8 cellular contexts compared by ENCODE assay signal in the genomic region with DNA sequence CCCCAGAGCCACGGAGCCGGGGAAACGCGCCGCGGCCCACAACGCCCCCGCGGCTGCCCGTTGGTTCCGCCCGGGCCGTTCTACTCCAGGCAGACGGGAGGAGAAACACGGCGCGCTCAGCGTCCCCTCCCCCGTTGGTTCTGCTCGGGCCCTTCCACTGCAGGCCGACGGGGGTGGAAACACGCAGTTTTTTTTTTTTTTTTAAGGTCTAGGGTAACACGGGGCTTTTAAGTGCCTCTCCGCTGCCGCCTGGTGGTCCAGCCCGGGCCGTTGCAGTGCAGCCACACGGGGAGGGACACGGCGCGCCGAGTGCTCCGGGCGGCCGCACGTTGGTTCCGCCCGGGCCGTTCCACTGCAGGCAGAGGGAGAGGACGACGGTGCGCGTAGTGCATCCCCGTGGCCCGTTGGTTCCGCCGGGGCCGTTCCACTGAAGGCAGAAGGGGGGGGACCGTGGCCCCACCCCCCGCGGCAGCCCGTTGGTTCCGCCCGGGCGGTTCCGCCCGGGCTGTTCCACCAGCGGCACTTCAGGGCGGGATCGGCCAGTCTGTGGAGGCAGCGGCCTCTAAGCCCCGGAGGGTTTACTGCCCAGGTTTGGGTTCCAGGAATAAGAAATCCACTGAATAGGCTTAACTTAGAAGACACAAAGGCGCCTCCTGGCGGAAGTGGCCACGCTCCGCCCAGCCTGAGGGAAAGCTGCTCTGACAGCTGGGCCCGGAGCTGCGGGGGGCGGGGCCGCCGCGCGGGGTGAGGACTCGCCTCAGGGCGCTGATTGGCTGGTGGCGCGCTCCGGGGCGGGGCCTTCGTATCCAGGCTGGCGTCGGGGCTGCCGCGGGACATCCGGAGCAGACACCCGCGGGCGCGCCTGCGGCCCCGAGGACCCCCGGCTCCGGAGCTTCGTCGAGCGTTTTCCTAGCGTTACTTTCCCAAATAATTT. TPM values are rescaled to one million over a fixed set of nuclear protein-coding genes. Genes with fewer than 3 reads are reported as not detected.
DNase-seq lines count a peak whose midpoint lies in the region; ATAC-seq and TF ChIP-seq lines count a peak whose summit lies in the region.
"Not testable (repeated sequence)": the region's sequence is repeated elsewhere in the genome, so short reads cannot be mapped to it uniquely, and the experiment has no call there.

A gene (minus strand): TSS at position 82 of the 934 bp plus-strand sequence. CDS start 16,096 bp downstream, outside the sequence.

- H3F3A ChIP-seq in GM23338 (replicated peaks; ENCODE audit: low read depth): not testable (repeated sequence)

- H3K4me3 Mint-ChIP-seq in GM23338: peak within 1 kb of the TSS; percentile 64; the same call in 2 of the 3 replicates
- peak within 1 kb of the TSS; percentile 87 for H3K4me3 Mint-ChIP-seq in natural killer cell
- peak within 1 kb of the TSS; percentile 79 for H3K4me3 Mint-ChIP-seq in stimulated activated memory B cell treated with anti-CD40 and anti-IgM and Interleukin-4, amounts not matched to agents 10 μg/mL and 1 μg/mL and 100 μg/mL, for 72 hours

- intact Hi-C loops in natural killer cell (cut with micrococcal nuclease): loop anchor here (10.0 kb wide), 1 partner anchor 52 kb away; no protein-coding TSS in a partner anchor

- not testable (repeated sequence) for H3K4me1 Mint-ChIP-seq in GM23338; natural killer cell; stimulated activated memory B cell treated with anti-CD40 and anti-IgM and Interleukin-4, amounts not matched to agents 10 μg/mL and 1 μg/mL and 100 μg/mL, for 72 hours

- H3K4me2 ChIP-seq in DND-41 (ENCODE audit: insufficient read depth, low read length) (peak within 1 kb of the TSS; percentile 60), GM23338 (peak within 1 kb of the TSS; percentile 74; the same call in 1 of the 2 replicates)

- H2AFZ ChIP-seq in DND-41 (ENCODE audit: low read depth, low read length): peak within 1 kb of the TSS; percentile 55
- not testable (repeated sequence) for H2AFZ ChIP-seq in GM23338

- not testable (repeated sequence) for H3K27me3 Mint-ChIP-seq in GM23338 (ENCODE audit: insufficient read depth, low read depth, poor library complexity); natural killer cell (ENCODE audit: low read depth in 2 of 2); stimulated activated memory B cell treated with anti-CD40 and anti-IgM and Interleukin-4, amounts not matched to agents 10 μg/mL and 1 μg/mL and 100 μg/mL, for 72 hours

- H3K4me3 ChIP-seq in DND-41 (ENCODE audit: low read depth in 1 of 2, low read length in 2 of 2) (peak within 1 kb of the TSS; percentile 28 to 64; a peak in 3 of 4 replicates), GM23338 (peak within 1 kb of the TSS; percentile 71)

- H3K9ac ChIP-seq in DND-41 (ENCODE audit: low read depth, low read length): peak within 1 kb of the TSS; percentile 70

- H4K20me1 ChIP-seq in DND-41 (ENCODE audit: insufficient read depth, low read length); GM23338 (replicated peaks; ENCODE audit: insufficient read depth): not testable (repeated sequence)

- not testable (repeated sequence) for H3K9me3 ChIP-seq in DND-41 (ENCODE audit: insufficient read depth, low read length, severe bottlenecking)

- H3K27me3 ChIP-seq in DND-41 (ENCODE audit: insufficient read depth, low read length, poor library complexity); GM23338 (ENCODE audit: insufficient read depth): not testable (repeated sequence)

- H3K4me1 ChIP-seq in DND-41 (ENCODE audit: insufficient read depth, low read length): peaks cover 11% of the 10 kb centered on the region
- not testable (repeated sequence) for H3K4me1 ChIP-seq in GM23338 (ENCODE audit: insufficient read depth)

- DNase-seq in DND-41 (peak; percentile 90), GM23338 (ENCODE audit: low spot score) (peak; percentile 93), LHCN-M2 (ENCODE audit: low read depth) (peak; percentile 85), RPMI7951 (ENCODE audit: low read depth) (peak; percentile 82), activated T-helper 1 cell treated with Interleukin-2 at 50 U/mL for 16 hours (ENCODE audit: low read depth) (peak; percentile 97), fibroblast of gingiva (ENCODE audit: low read depth) (peak; percentile 94), natural killer cell (peak; percentile 98)

- ATAC-seq in DND-41 (ENCODE audit: insufficient read depth, low read depth): peak; percentile 81
- ATAC-seq in GM23338: peak; percentile 77
- peak; percentile 73 to 91 (median 75) for ATAC-seq in natural killer cell
- ATAC-seq in stimulated activated memory B cell treated with anti-CD40 and anti-IgM and Interleukin-4, amounts not matched to agents 10 μg/mL and 1 μg/mL and 100 μg/mL, for 72 hours: peak; percentile 92

- H3K9me3 Mint-ChIP-seq in GM23338; natural killer cell; stimulated activated memory B cell treated with anti-CD40 and anti-IgM and Interleukin-4, amounts not matched to agents 10 μg/mL and 1 μg/mL and 100 μg/mL, for 72 hours: not testable (repeated sequence)

- H3K36me3 Mint-ChIP-seq in GM23338 (ENCODE audit: low read depth): peaks cover 13% of the 10 kb centered on the region
- H3K36me3 Mint-ChIP-seq in natural killer cell; stimulated activated memory B cell treated with anti-CD40 and anti-IgM and Interleukin-4, amounts not matched to agents 10 μg/mL and 1 μg/mL and 100 μg/mL, for 72 hours: not testable (repeated sequence)

- H3K9me2 ChIP-seq in GM23338 (ENCODE audit: insufficient read depth): not testable (repeated sequence)

- not testable (repeated sequence) for H3K36me3 ChIP-seq in DND-41 (ENCODE audit: insufficient read depth, low read length); GM23338 (ENCODE audit: insufficient read depth)

- H3K79me2 ChIP-seq in DND-41 (ENCODE audit: insufficient read depth, low read length) (peaks cover 18% of the 10 kb centered on the region), GM23338 (replicated peaks; ENCODE audit: insufficient read depth) (peaks cover 17% of the 10 kb centered on the region)

- H3K27ac Mint-ChIP-seq in GM23338: not testable (repeated sequence)
- peak within 1 kb of the TSS; percentile 88 to 91 for H3K27ac Mint-ChIP-seq in natural killer cell
- peak within 1 kb of the TSS; percentile 90 for H3K27ac Mint-ChIP-seq in stimulated activated memory B cell treated with anti-CD40 and anti-IgM and Interleukin-4, amounts not matched to agents 10 μg/mL and 1 μg/mL and 100 μg/mL, for 72 hours

- H3K27ac ChIP-seq in DND-41 (ENCODE audit: low read length): peak within 1 kb of the TSS; percentile 83
- not testable (repeated sequence) for H3K27ac ChIP-seq in GM23338 (ENCODE audit: low read depth)

- not testable (repeated sequence) for TF ChIP-seq CTCF in DND-41 (IDR thresholded peaks at IDR 0.05; ENCODE audit: borderline replicate concordance, extremely low read depth, low read length, poor library complexity, severe bottlenecking); GM23338 (conservative IDR thresholded peaks at IDR 0.05; ENCODE audit: low read depth in 2 of 2); natural killer cell (IDR thresholded peaks at IDR 0.05)

TF ChIP-seq in GM23338, 12 proteins besides CTCF, POLR2A, EP300 and RAD21:
- TF ChIP-seq CREB1 (CRISPR knock-in tag; IDR thresholded peaks at IDR 0.05; ENCODE audit: low read depth): peak; percentile 73
- TF ChIP-seq POLR2AphosphoS5 (IDR thresholded peaks at IDR 0.05; ENCODE audit: low read depth): peak; percentile 52; the same call in 1 of the 2 replicates

RNA-seq across cellular contexts. Expression of the gene that starts here (rescaled TPM):
- 53.4 and 63.0 TPM in 2 replicates for total RNA-seq in GM23338 (2014; rRNA removed; shearing (Covaris generic))
- 16.8 and 17.6 TPM in 2 replicates for polyA plus RNA-seq in GM23338 (2016; fragmentation: Nextera tagmentation; extraction: Ambion mirVana)
- 17.9 and 23.9 TPM in 2 replicates for total RNA-seq in LHCN-M2 (2014; rRNA removed)
- 12.0 TPM for polyA plus RNA-seq in LHCN-M2 (2012)
- 10.1 and 10.9 TPM in 2 replicates for total RNA-seq in RPMI7951 (2014; rRNA removed; shearing (Covaris generic))
- 10 to 100 TPM; 57.6 to 79.9 (median 61.8) TPM for total RNA-seq in natural killer cell
